In the genomic region with DNA sequence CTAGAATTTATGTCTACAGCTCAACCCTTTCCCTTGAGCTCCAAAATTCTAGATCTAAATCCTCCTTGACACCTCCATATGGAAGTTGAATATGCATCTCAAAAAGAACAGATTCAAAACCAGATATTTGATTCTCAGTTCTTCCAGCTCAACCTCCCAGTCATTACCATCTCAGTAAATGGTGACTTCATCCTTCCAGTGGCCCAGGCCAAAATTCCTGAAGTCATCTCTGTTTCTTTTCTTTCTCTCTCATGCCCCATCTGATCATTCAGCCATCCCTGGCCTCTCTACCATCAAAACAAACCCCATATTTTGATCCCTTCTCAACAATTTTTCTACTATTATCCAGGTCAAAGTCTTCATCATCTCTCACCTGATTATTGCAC, we compare ENCODE assay signal across 18 cellular contexts. TPM values are rescaled to one million over a fixed set of nuclear protein-coding genes. Genes with fewer than 3 reads are reported as not detected.
A peak's percentile ranks its signal among the peaks of the same experiment; 100 is the strongest.
DNase-seq lines count a peak whose midpoint lies in the region; ATAC-seq and TF ChIP-seq lines count a peak whose summit lies in the region.
"Had no signal": no experiment of that assay in that cellular context is flagged by ENCODE, and none has a peak within 500 bp of the region (broad histone marks: within the 10 kb centered on the region; RNA-seq: fewer than 3 reads in every experiment).

No MANE protein-coding gene starts in this region.

- H3K9me3 ChIP-seq in left lung (no peaks in the 10 kb centered on the region), stomach (no peaks in the 10 kb centered on the region)
- H3K9me3 ChIP-seq: BE2C had no signal

- POLR2A ChIA-PET in activated CD4-positive, alpha-beta memory T cell treated with anti-CD3 and anti-CD28 coated beads for 36 hours (lab: Charles Lee): no interaction called here

- peak; percentile 46 for DNase-seq in GM04503 (ENCODE audit: low read depth)
- peak; percentile 63 for DNase-seq in choroid plexus epithelial cell (ENCODE audit: low read depth)
- no peak for DNase-seq in left lung
- DNase-seq in stomach: no peak
- DNase-seq in activated CD4-positive, alpha-beta T cell treated with anti-CD3 and anti-CD28 coated beads, Interleukin-2, amount 50 U/mL, for 4 hours: no peak
- no peak for DNase-seq in hypothalamus (lab: John Stamatoyannopoulos, UW)
- no peak for DNase-seq in activated CD4-positive, alpha-beta memory T cell treated with anti-CD3 and anti-CD28 coated beads for 36 hours
- DNase-seq: activated gamma-delta T cell, BE2C, DMS53, left colon, MV-4-11, NCI-H2171, SHP77 treated with DMSO at 0.1 percent for 48 hours had no signal

- no peaks in the 10 kb centered on the region for H3K27me3 ChIP-seq in left lung
- no peaks in the 10 kb centered on the region for H3K27me3 ChIP-seq in stomach
- H3K27me3 ChIP-seq: BE2C had no signal

- H3K9me3 Mint-ChIP-seq in activated CD4-positive, alpha-beta memory T cell treated with anti-CD3 and anti-CD28 coated beads for 36 hours: no peaks in the 10 kb centered on the region
- H3K9me3 Mint-ChIP-seq: brain had no signal

- TF ChIP-seq EP300 in stomach (IDR thresholded peaks at IDR 0.05): no peak

- H3K4me3 ChIP-seq in choroid plexus epithelial cell (ENCODE audit: low read depth, low read length): no peak overlapping the region
- no peak overlapping the region for H3K4me3 ChIP-seq in left lung
- no peak overlapping the region for H3K4me3 ChIP-seq in stomach

- H3K27ac ChIP-seq in left lung (peak overlapping the region; percentile 11 to 74), stomach (peak overlapping the region in 3 of 5 donors; percentile 22 to 38 (median 37))

- H3K4me1 ChIP-seq in left lung (no peaks in the 10 kb centered on the region), stomach (peaks cover 6 to 43% (median 19%) of the 10 kb centered on the region in 4 donors)

- H3K27ac Mint-ChIP-seq in activated CD4-positive, alpha-beta memory T cell treated with anti-CD3 and anti-CD28 coated beads for 36 hours: no peak overlapping the region

- TF ChIP-seq POLR2A in stomach (IDR thresholded peaks at IDR 0.05): no peak

- H3K36me3 ChIP-seq in left lung (no peaks in the 10 kb centered on the region), stomach (no peaks in the 10 kb centered on the region)
- H3K36me3 ChIP-seq: BE2C had no signal

- peak; percentile 42 for ATAC-seq in left lung
- ATAC-seq in GM21825 (IDR thresholded peaks at IDR 0.05; ENCODE audit: unreplicated experiment): no peak
- ATAC-seq: left colon had no signal

- H3K4me1 Mint-ChIP-seq in activated CD4-positive, alpha-beta memory T cell treated with anti-CD3 and anti-CD28 coated beads for 36 hours (ENCODE audit: low read depth): no peaks in the 10 kb centered on the region

- no peak for TF ChIP-seq CTCF in choroid plexus epithelial cell (conservative IDR thresholded peaks at IDR 0.05; ENCODE audit: low read depth, low read length)
- no peak for TF ChIP-seq CTCF in left lung (IDR thresholded peaks at IDR 0.05)
- no peak for TF ChIP-seq CTCF in stomach (IDR thresholded peaks at IDR 0.05)

- H3K4me3 Mint-ChIP-seq in activated CD4-positive, alpha-beta memory T cell treated with anti-CD3 and anti-CD28 coated beads for 36 hours: no peak overlapping the region

- CTCF ChIA-PET in activated CD4-positive, alpha-beta memory T cell treated with anti-CD3 and anti-CD28 coated beads for 36 hours (lab: Charles Lee): no interaction called here

- intact Hi-C loops in left lung (cut with DNase I) (no loop called here), stomach (cut with DNase I; ENCODE audit: low total_unique reads) (no loop called here)
- intact Hi-C loops in activated CD4-positive, alpha-beta memory T cell treated with anti-CD3 and anti-CD28 coated beads for 36 hours (cut with micrococcal nuclease): no loop called here

- no peaks in the 10 kb centered on the region for H3K36me3 Mint-ChIP-seq in activated CD4-positive, alpha-beta memory T cell treated with anti-CD3 and anti-CD28 coated beads for 36 hours
- H3K36me3 Mint-ChIP-seq: brain had no signal

- no peaks in the 10 kb centered on the region for H3K27me3 Mint-ChIP-seq in activated CD4-positive, alpha-beta memory T cell treated with anti-CD3 and anti-CD28 coated beads for 36 hours
- H3K27me3 Mint-ChIP-seq: brain had no signal

RNA-seq across cellular contexts. Expression of gene LUM, which starts 29.4 kb away (rescaled TPM):
- 1,000 to 10,000 TPM in 1 of 2 donors, 100 to 1,000 TPM in 1; 605 to 1,088 TPM for total RNA-seq in left lung
- total RNA-seq in stomach: 100 to 1,000 TPM in 1 of 5 donors, 10 to 100 TPM in 3, 1 to 10 TPM in 1; 7.0 to 486 (median 18.1) TPM
- 10 to 100 TPM in 2 of 3 donors, 1 to 10 TPM in 1; 6.9 to 46.1 (median 39.4) TPM for polyA plus RNA-seq in stomach
- total RNA-seq in activated CD4-positive, alpha-beta memory T cell treated with anti-CD3 and anti-CD28 coated beads for 36 hours: not detected
- total RNA-seq: activated CD8-positive, alpha-beta memory T cell treated with anti-CD3 and anti-CD28 coated beads for 36 hours had no signal

RNA-seq across cellular contexts. Expression of gene DCN, which starts 42.0 kb away (rescaled TPM):
- 1,000 to 10,000 TPM in 1 of 2 donors, 100 to 1,000 TPM in 1; 966 to 1,049 TPM for total RNA-seq in left lung
- total RNA-seq in stomach: 1,000 to 10,000 TPM in 1 of 5 donors, 100 to 1,000 TPM in 4; 189 to 1,044 (median 516) TPM
- polyA plus RNA-seq in stomach: 100 to 1,000 TPM; 145 to 368 (median 223) TPM
- total RNA-seq in activated CD4-positive, alpha-beta memory T cell treated with anti-CD3 and anti-CD28 coated beads for 36 hours: not detected
- total RNA-seq: activated CD8-positive, alpha-beta memory T cell treated with anti-CD3 and anti-CD28 coated beads for 36 hours had no signal
- polyA plus RNA-seq: neural cell had no signal

Comparison
In these comparisons a context has a peak if more than half of its experiments do, and no peak if none do; other contexts are left out.
1. DNase-seq: peak in GM04503 (single experiment) and choroid plexus epithelial cell (single experiment); none in left lung (0 of 2), stomach (single experiment), activated CD4-positive, alpha-beta T cell treated with anti-CD3 and anti-CD28 coated beads, Interleukin-2, amount 50 U/mL, for 4 hours (0 of 2), hypothalamus (0 of 51) and activated CD4-positive, alpha-beta memory T cell treated with anti-CD3 and anti-CD28 coated beads for 36 hours (single experiment).
2. RNA of gene LUM, which starts 29.4 kb away (total RNA-seq): 605 to 1,088 TPM in left lung and 7.0 to 486 TPM in stomach; not detected in activated CD4-positive, alpha-beta memory T cell treated with anti-CD3 and anti-CD28 coated beads for 36 hours; every median in the first group is over 4 times any median in the second.
3. RNA of gene DCN, which starts 42.0 kb away (total RNA-seq): 966 to 1,049 TPM in left lung and 189 to 1,044 TPM in stomach; not detected in activated CD4-positive, alpha-beta memory T cell treated with anti-CD3 and anti-CD28 coated beads for 36 hours; every median in the first group is over 100 times any median in the second.